ENCODE assay signal across 1 cellular context in genomic region chr17:39271546-39271945, GRCh38.
TF ChIP-seq lines count a peak whose summit lies in the region.

No MANE protein-coding gene starts in this region.

TF ChIP-seq in GM23338, 12 proteins besides CTCF, POLR2A, EP300 and RAD21 (continued from another document):
- TF ChIP-seq ZNF462 (CRISPR knock-in tag; IDR thresholded peaks at IDR 0.05) (no peak), ZNF114 (CRISPR knock-in tag; IDR thresholded peaks at IDR 0.05) (no peak), ETS1 (IDR thresholded peaks at IDR 0.05) (no peak), POLR2AphosphoS5 (IDR thresholded peaks at IDR 0.05; ENCODE audit: low read depth) (no peak), CREB1 (CRISPR knock-in tag; IDR thresholded peaks at IDR 0.05; ENCODE audit: low read depth) (no peak), EZH2 (IDR thresholded peaks at IDR 0.05; ENCODE audit: low read depth, unreplicated experiment) (no peak), NANOG (IDR thresholded peaks at IDR 0.05; ENCODE audit: borderline replicate concordance) (no peak), JUNB (IDR thresholded peaks at IDR 0.05; ENCODE audit: unreplicated experiment) (no peak), EZH2phosphoT487 (IDR thresholded peaks at IDR 0.05; ENCODE audit: unreplicated experiment) (no peak), ZNF331 (CRISPR knock-in tag; IDR thresholded peaks at IDR 0.05; ENCODE audit: low read depth) (no peak)
